1 cellular context compared by ENCODE assay signal in genomic region chr1:92784639-92785500, GRCh38.
TF ChIP-seq lines count a peak whose summit lies in the region.

Gene EVI5 (minus strand): TSS chr1:92785108. CDS start chr1:92736546, 48,562 bp downstream.

TF ChIP-seq in K562, 482 proteins besides CTCF, POLR2A, EP300 and RAD21 (continued from another document and continues in another):
- TF ChIP-seq UBTF (IDR thresholded peaks at IDR 0.05; ENCODE audit: borderline replicate concordance in 1 of 2, low read depth in 2 of 2, low read length in 2 of 2) (peak; percentile 27 to 36; a peak in 1 of 4 replicates), NR1H2 (CRISPR knock-in tag; IDR thresholded peaks at IDR 0.05) (peak; percentile 40; the same call in 1 of the 2 replicates), TOE1 (IDR thresholded peaks at IDR 0.05; ENCODE audit: borderline replicate concordance) (no peak), TOE1 (CRISPR knock-in tag; IDR thresholded peaks at IDR 0.05; ENCODE audit: borderline replicate concordance, low read depth) (peak; percentile 94), MNT (conservative IDR thresholded peaks at IDR 0.05) (peak; percentile 88 to 90), ZFP30 (CRISPR knock-in tag; IDR thresholded peaks at IDR 0.05; ENCODE audit: borderline replicate concordance) (no peak), NBN (IDR thresholded peaks at IDR 0.05; ENCODE audit: low read depth) (peak; percentile 40; the same call in 1 of the 2 replicates), CREBBP (IDR thresholded peaks at IDR 0.05; ENCODE audit: low read depth, low read length) (no peak), SMARCA4 (IDR thresholded peaks at IDR 0.05) (no peak), CBX1 (IDR thresholded peaks at IDR 0.05; ENCODE audit: low read depth) (no peak), ATF6 (CRISPR knock-in tag; IDR thresholded peaks at IDR 0.05) (peak; percentile 89; the same call in 1 of the 2 replicates), GABPB1 (CRISPR knock-in tag; IDR thresholded peaks at IDR 0.05) (peak; percentile 49; the same call in 1 of the 2 replicates), POLR2B (IDR thresholded peaks at IDR 0.05; ENCODE audit: low read depth, partially characterized antibody) (peak; percentile 82), BCL6 (CRISPR knock-in tag; IDR thresholded peaks at IDR 0.05) (no peak), C11orf30 (IDR thresholded peaks at IDR 0.05; ENCODE audit: low read depth) (no peak), GATA2 (CRISPR knock-in tag; IDR thresholded peaks at IDR 0.05) (no peak), CSDE1 (IDR thresholded peaks at IDR 0.05) (no peak), CREM (IDR thresholded peaks at IDR 0.05; ENCODE audit: low read depth) (peak; percentile 88), TFAP4 (CRISPR knock-in tag; IDR thresholded peaks at IDR 0.05; ENCODE audit: borderline replicate concordance) (peak; percentile 98), PBX2 (CRISPR knock-in tag; IDR thresholded peaks at IDR 0.05; ENCODE audit: low read depth) (no peak), PBX2 (tag; conservative IDR thresholded peaks at IDR 0.05; ENCODE audit: low read depth) (no peak), ERF (CRISPR knock-in tag; IDR thresholded peaks at IDR 0.05) (0 out of 2 replicates have a peak, but pooled peaks have one; percentile 33), KDM1A (IDR thresholded peaks at IDR 0.05) (no peak), GTF2A2 (tag; IDR thresholded peaks at IDR 0.05) (no peak), ZKSCAN1 (IDR thresholded peaks at IDR 0.05; ENCODE audit: low read depth, low read length) (0 out of 2 replicates have a peak, but pooled peaks have one; percentile 22), ZNF76 (CRISPR knock-in tag; IDR thresholded peaks at IDR 0.05; ENCODE audit: borderline replicate concordance) (no peak), KAT8 (IDR thresholded peaks at IDR 0.05; ENCODE audit: low read depth) (no peak), ZNF274 (IDR thresholded peaks at IDR 0.05; ENCODE audit: borderline replicate concordance, low read depth, low read length) (no peak), RCOR1 (IDR thresholded peaks at IDR 0.05; ENCODE audit: borderline replicate concordance in 1 of 2, low read depth in 2 of 2, low read length in 2 of 2) (no peak; a peak in 1 of 4 replicates), FOXK1 (CRISPR knock-in tag; IDR thresholded peaks at IDR 0.05; ENCODE audit: borderline replicate concordance) (0 out of 2 replicates have a peak, but pooled peaks have one; percentile 48), CBX3 (IDR thresholded peaks at IDR 0.05; ENCODE audit: borderline replicate concordance in 1 of 2, low read length in 2 of 2) (peak in 1 of 2 experiments; percentile 94; a peak in 2 of 3 replicates), ZNF79 (CRISPR knock-in tag; IDR thresholded peaks at IDR 0.05; ENCODE audit: low read depth) (no peak), ETV1 (tag; conservative IDR thresholded peaks at IDR 0.05; ENCODE audit: low read depth) (no peak; the same call in 1 of the 2 replicates), BRF1 (IDR thresholded peaks at IDR 0.05; ENCODE audit: borderline replicate concordance, extremely low read depth, insufficient read length) (no peak), HMG20A (CRISPR knock-in tag; conservative IDR thresholded peaks at IDR 0.05) (no peak), GTF2E2 (tag; IDR thresholded peaks at IDR 0.05) (no peak), ARHGAP35 (IDR thresholded peaks at IDR 0.05; ENCODE audit: partially characterized antibody) (no peak), LCOR (CRISPR knock-in tag; IDR thresholded peaks at IDR 0.05) (peak; percentile 96), CC2D1A (IDR thresholded peaks at IDR 0.05) (peak; percentile 98), CUX1 (CRISPR knock-in tag; IDR thresholded peaks at IDR 0.05) (no peak), LARP7 (IDR thresholded peaks at IDR 0.05) (no peak), ZFX (CRISPR knock-in tag; IDR thresholded peaks at IDR 0.05) (peak; percentile 97), TGIF2 (CRISPR knock-in tag; IDR thresholded peaks at IDR 0.05) (no peak)
- TF ChIP-seq, protein P1, sequence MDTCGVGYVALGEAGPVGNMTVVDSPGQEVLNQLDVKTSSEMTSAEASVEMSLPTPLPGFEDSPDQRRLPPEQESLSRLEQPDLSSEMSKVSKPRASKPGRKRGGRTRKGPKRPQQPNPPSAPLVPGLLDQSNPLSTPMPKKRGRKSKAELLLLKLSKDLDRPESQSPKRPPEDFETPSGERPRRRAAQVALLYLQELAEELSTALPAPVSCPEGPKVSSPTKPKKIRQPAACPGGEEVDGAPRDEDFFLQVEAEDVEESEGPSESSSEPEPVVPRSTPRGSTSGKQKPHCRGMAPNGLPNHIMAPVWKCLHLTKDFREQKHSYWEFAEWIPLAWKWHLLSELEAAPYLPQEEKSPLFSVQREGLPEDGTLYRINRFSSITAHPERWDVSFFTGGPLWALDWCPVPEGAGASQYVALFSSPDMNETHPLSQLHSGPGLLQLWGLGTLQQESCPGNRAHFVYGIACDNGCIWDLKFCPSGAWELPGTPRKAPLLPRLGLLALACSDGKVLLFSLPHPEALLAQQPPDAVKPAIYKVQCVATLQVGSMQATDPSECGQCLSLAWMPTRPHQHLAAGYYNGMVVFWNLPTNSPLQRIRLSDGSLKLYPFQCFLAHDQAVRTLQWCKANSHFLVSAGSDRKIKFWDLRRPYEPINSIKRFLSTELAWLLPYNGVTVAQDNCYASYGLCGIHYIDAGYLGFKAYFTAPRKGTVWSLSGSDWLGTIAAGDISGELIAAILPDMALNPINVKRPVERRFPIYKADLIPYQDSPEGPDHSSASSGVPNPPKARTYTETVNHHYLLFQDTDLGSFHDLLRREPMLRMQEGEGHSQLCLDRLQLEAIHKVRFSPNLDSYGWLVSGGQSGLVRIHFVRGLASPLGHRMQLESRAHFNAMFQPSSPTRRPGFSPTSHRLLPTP (IDR thresholded peaks at IDR 0.05; ENCODE audit: borderline replicate concordance, extremely low read depth, insufficient read length), result no peak
- TF ChIP-seq, protein P2, sequence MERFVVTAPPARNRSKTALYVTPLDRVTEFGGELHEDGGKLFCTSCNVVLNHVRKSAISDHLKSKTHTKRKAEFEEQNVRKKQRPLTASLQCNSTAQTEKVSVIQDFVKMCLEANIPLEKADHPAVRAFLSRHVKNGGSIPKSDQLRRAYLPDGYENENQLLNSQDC (CRISPR knock-in tag; IDR thresholded peaks at IDR 0.05), result 0 out of 2 replicates have a peak, but pooled peaks have one; percentile 5
